ENCODE assay signal across 26 cellular contexts in the genomic region with DNA sequence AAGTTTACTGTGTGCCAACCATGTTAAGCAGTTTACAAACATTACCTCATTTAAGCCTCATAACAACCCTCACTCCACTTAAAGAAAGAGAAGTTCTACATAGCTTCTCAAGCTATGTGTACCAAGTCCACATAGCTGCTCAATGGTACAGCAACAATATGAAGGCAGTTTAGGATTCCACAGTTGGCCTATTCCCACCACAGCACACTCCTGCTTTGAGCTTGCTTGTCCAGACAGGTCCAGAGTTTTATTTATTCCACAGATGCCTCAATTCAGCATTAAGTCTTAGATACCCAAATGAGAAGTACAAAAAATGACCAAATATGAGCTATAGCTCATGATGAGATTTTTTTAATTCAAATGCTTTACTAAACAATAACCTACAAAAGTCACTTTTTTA.
"Had no signal": no experiment of that assay in that cellular context is flagged by ENCODE, and none has a peak within 500 bp of the region (broad histone marks: within the 10 kb centered on the region; RNA-seq: fewer than 3 reads in every experiment).

No MANE protein-coding gene starts in this region.

- H3K4me3 ChIP-seq: coronary artery, dorsolateral prefrontal cortex, esophagus muscularis mucosa, heart right ventricle, lower lobe of right lung had no signal

- H3K36me3 ChIP-seq: lower lobe of right lung had no signal

- H3K4me1 ChIP-seq: esophagus muscularis mucosa, heart right ventricle, lower lobe of right lung had no signal

- H3K27me3 ChIP-seq: dorsolateral prefrontal cortex, esophagus muscularis mucosa, foreskin keratinocyte, heart right ventricle had no signal

- H3K27ac ChIP-seq: coronary artery, dorsolateral prefrontal cortex, epithelial cell of prostate, esophagus muscularis mucosa, foreskin keratinocyte, heart right ventricle, lower lobe of right lung had no signal

- ATAC-seq: foreskin keratinocyte; heart right ventricle; left colon; left lobe of liver; left ventricle myocardium superior; lower lobe of right lung; naive thymus-derived CD4-positive, alpha-beta T cell had no signal

- FAIRE-seq: colon, endothelial cell of umbilical vein, frontal cortex, islet of Langerhans had no signal

- DNase-seq: dermis blood vessel endothelial cell; dorsolateral prefrontal cortex; effector CD4-positive, alpha-beta T cell; effector memory CD4-positive, alpha-beta T cell; erythroblast; glutamatergic neuron; head of caudate nucleus; heart right ventricle; hippocampal formation; kidney; kidney glomerular epithelial cell; left colon; left ventricle myocardium superior; lower lobe of right lung; mesendoderm; midbrain; naive thymus-derived CD4-positive, alpha-beta T cell had no signal
